32 cellular contexts compared by ENCODE assay signal in the genomic region with DNA sequence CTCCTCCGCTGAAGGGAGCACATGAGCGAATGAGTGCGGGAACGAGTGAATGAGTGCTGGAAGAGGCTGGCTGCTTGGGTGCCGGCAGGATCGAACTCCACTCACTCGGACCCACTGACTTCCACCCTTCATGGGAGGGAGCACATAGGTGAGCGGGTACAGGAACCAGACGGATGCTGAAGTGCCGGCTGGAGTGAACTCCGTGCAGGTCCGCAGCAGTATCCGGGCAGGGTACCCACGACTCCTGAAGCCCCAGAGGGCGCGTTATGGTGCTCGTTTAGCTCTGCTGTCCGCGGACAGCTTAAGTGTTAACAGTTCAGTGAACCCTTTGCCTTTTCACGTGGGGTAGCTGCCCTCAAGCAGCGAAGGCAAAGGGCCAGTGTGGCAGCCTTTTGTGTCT. TPM values are rescaled to one million over a fixed set of nuclear protein-coding genes. Genes with fewer than 3 reads are reported as not detected.
"Had no signal": no experiment of that assay in that cellular context is flagged by ENCODE, and none has a peak within 500 bp of the region (broad histone marks: within the 10 kb centered on the region; RNA-seq: fewer than 3 reads in every experiment).

No MANE protein-coding gene starts in this region.

- H3K9me3 ChIP-seq: ascending aorta, SJCRH30, SK-N-SH had no signal

- H3K9me3 Mint-ChIP-seq: activated CD4-positive, alpha-beta memory T cell treated with anti-CD3 and anti-CD28 coated beads, Interleukin-2, amount 10 ng/mL, durations not matched to agents 7 days and 5 days; activated naive CD4-positive, alpha-beta T cell treated with anti-CD3 and anti-CD28 coated beads, Interleukin-2, amount 10 ng/mL, durations not matched to agents 7 days and 5 days; activated naive CD8-positive, alpha-beta T cell treated with anti-CD3 and anti-CD28 coated beads, Interleukin-2, amount 10 ng/mL, durations not matched to agents 7 days and 5 days; activated T-helper 17 cell treated with anti-CD3 and anti-CD28 coated beads, Interleukin-2, amount 50 U/mL, for 72 hours; brain; central memory CD8-positive, alpha-beta T cell had no signal

- H3K36me3 Mint-ChIP-seq: activated naive CD4-positive, alpha-beta T cell treated with anti-CD3 and anti-CD28 coated beads, Interleukin-2, amount 10 ng/mL, durations not matched to agents 7 days and 5 days; activated naive CD8-positive, alpha-beta T cell treated with anti-CD3 and anti-CD28 coated beads, Interleukin-2, amount 10 ng/mL, durations not matched to agents 7 days and 5 days; brain had no signal

- H3K27me3 ChIP-seq: ascending aorta, SJCRH30 had no signal

- H3K4me1 ChIP-seq: ascending aorta had no signal

- H3K4me3 Mint-ChIP-seq: activated CD4-positive, alpha-beta memory T cell treated with anti-CD3 and anti-CD28 coated beads, Interleukin-2, amount 10 ng/mL, durations not matched to agents 7 days and 5 days; activated CD4-positive, alpha-beta T cell treated with anti-CD3 and anti-CD28 coated beads for 36 hours; activated naive CD4-positive, alpha-beta T cell treated with anti-CD3 and anti-CD28 coated beads, Interleukin-2, amount 10 ng/mL, durations not matched to agents 7 days and 5 days; activated naive CD8-positive, alpha-beta T cell treated with anti-CD3 and anti-CD28 coated beads, Interleukin-2, amount 10 ng/mL, durations not matched to agents 7 days and 5 days; activated T-helper 17 cell treated with anti-CD3 and anti-CD28 coated beads, Interleukin-2, amount 50 U/mL, for 72 hours; brain; central memory CD8-positive, alpha-beta T cell had no signal

- H3K27ac ChIP-seq: ascending aorta, KMS-11, SJCRH30, VCaP had no signal

- H3K27me3 Mint-ChIP-seq: activated naive CD4-positive, alpha-beta T cell treated with anti-CD3 and anti-CD28 coated beads, Interleukin-2, amount 10 ng/mL, durations not matched to agents 7 days and 5 days had no signal

- H3K4me3 ChIP-seq: ascending aorta, SJCRH30 had no signal

- H3K36me3 ChIP-seq: ascending aorta, SJCRH30 had no signal

- H3K4me1 Mint-ChIP-seq: activated CD4-positive, alpha-beta memory T cell treated with anti-CD3 and anti-CD28 coated beads, Interleukin-2, amount 10 ng/mL, durations not matched to agents 7 days and 5 days; activated CD4-positive, alpha-beta T cell treated with anti-CD3 and anti-CD28 coated beads for 36 hours; activated naive CD4-positive, alpha-beta T cell treated with anti-CD3 and anti-CD28 coated beads, Interleukin-2, amount 10 ng/mL, durations not matched to agents 7 days and 5 days; activated naive CD8-positive, alpha-beta T cell treated with anti-CD3 and anti-CD28 coated beads, Interleukin-2, amount 10 ng/mL, durations not matched to agents 7 days and 5 days; activated T-helper 17 cell treated with anti-CD3 and anti-CD28 coated beads, Interleukin-2, amount 50 U/mL, for 72 hours; brain; central memory CD8-positive, alpha-beta T cell had no signal

- H3K4me2 ChIP-seq: KMS-11, SK-N-SH had no signal

- H3K27ac Mint-ChIP-seq: activated CD4-positive, alpha-beta memory T cell treated with anti-CD3 and anti-CD28 coated beads, Interleukin-2, amount 10 ng/mL, durations not matched to agents 7 days and 5 days; activated CD4-positive, alpha-beta T cell treated with anti-CD3 and anti-CD28 coated beads for 36 hours; activated naive CD4-positive, alpha-beta T cell treated with anti-CD3 and anti-CD28 coated beads, Interleukin-2, amount 10 ng/mL, durations not matched to agents 7 days and 5 days; activated naive CD8-positive, alpha-beta T cell treated with anti-CD3 and anti-CD28 coated beads, Interleukin-2, amount 10 ng/mL, durations not matched to agents 7 days and 5 days; activated T-helper 17 cell treated with anti-CD3 and anti-CD28 coated beads, Interleukin-2, amount 50 U/mL, for 72 hours; brain had no signal

- DNase-seq: activated CD4-positive, alpha-beta memory T cell treated with anti-CD3 and anti-CD28 coated beads, Interleukin-2, amount 10 ng/mL, durations not matched to agents 7 days and 5 days; activated CD4-positive, alpha-beta T cell treated with anti-CD3 and anti-CD28 coated beads for 36 hours; activated CD4-positive, alpha-beta T cell treated with anti-CD3 and anti-CD28 coated beads, Interleukin-2, amount 50 U/mL, for 1 hour; activated gamma-delta T cell; activated naive CD4-positive, alpha-beta T cell treated with anti-CD3 and anti-CD28 coated beads, Interleukin-2, amount 10 ng/mL, durations not matched to agents 7 days and 5 days; activated naive CD8-positive, alpha-beta T cell treated with anti-CD3 and anti-CD28 coated beads, Interleukin-2, amount 10 ng/mL, durations not matched to agents 7 days and 5 days; activated T-cell treated with anti-CD3 and anti-CD28 coated beads for 4 hours; activated T-cell treated with anti-CD3 and anti-CD28 coated beads, Interleukin-2, amount 50 U/mL, for 48 hours; NCI-H1105; NCI-H1436; NCI-H1694 treated with DMSO at 0.1 percent for 48 hours; NCI-H2029 treated with DMSO at 0.1 percent for 48 hours; NCI-H345; NCI-H510A; NCI-H526 treated with DMSO at 0.1 percent for 48 hours; NK-92 treated with Interleukin-12 subunit alpha and Interleukin-12 subunit beta, amount 100 ng/mL, for 24 hours; OCI-M1; Right ventricle myocardium superior; RPMI8226; SK-N-SH; T-helper 1 cell had no signal

- ATAC-seq: activated CD4-positive, alpha-beta T cell treated with anti-CD3 and anti-CD28 coated beads for 36 hours; activated T-helper 17 cell treated with anti-CD3 and anti-CD28 coated beads, Interleukin-2, amount 50 U/mL, for 72 hours; Panc1 had no signal

- H3K9ac ChIP-seq: KMS-11, SK-N-SH had no signal

RNA-seq across cellular contexts. Expression of a gene that starts 23.2 kb away (rescaled TPM):
- total RNA-seq: activated CD4-positive, alpha-beta memory T cell treated with anti-CD3 and anti-CD28 coated beads, Interleukin-2, amount 10 ng/mL, durations not matched to agents 7 days and 5 days; activated CD4-positive, alpha-beta T cell treated with anti-CD3 and anti-CD28 coated beads for 36 hours; activated CD8-positive, alpha-beta memory T cell treated with anti-CD3 and anti-CD28 coated beads for 36 hours; activated naive CD8-positive, alpha-beta T cell treated with anti-CD3 and anti-CD28 coated beads, Interleukin-2, amount 10 ng/mL, durations not matched to agents 7 days and 5 days; activated T-helper 17 cell treated with anti-CD3 and anti-CD28 coated beads, Interleukin-2, amount 50 U/mL, for 72 hours; ascending aorta; MCF 10A; Right ventricle myocardium superior; SJCRH30; T-helper 2 cell treated with Interferon-gamma antibody and Interleukin-4, amounts not matched to agents 100 ng/mL and 5 ng/mL, for 36 hours had no signal
